In genomic region chr1:216841165-216841564, GRCh38 we compare ENCODE assay signal across 8 cellular contexts.
"Had no signal": no experiment of that assay in that cellular context is flagged by ENCODE, and none has a peak within 500 bp of the region (broad histone marks: within the 10 kb centered on the region; RNA-seq: fewer than 3 reads in every experiment).

No MANE protein-coding gene starts in this region.

- H3K36me3 ChIP-seq: HAP-1 had no signal

- ATAC-seq: HCT116, K562 had no signal

- H3K9me3 ChIP-seq: HAP-1 had no signal

- DNase-seq: GOT3, H7, HFFc6, IMR-90, KG1 had no signal

- H3K4me3 ChIP-seq: HAP-1, K562 had no signal
